In the genomic region with DNA sequence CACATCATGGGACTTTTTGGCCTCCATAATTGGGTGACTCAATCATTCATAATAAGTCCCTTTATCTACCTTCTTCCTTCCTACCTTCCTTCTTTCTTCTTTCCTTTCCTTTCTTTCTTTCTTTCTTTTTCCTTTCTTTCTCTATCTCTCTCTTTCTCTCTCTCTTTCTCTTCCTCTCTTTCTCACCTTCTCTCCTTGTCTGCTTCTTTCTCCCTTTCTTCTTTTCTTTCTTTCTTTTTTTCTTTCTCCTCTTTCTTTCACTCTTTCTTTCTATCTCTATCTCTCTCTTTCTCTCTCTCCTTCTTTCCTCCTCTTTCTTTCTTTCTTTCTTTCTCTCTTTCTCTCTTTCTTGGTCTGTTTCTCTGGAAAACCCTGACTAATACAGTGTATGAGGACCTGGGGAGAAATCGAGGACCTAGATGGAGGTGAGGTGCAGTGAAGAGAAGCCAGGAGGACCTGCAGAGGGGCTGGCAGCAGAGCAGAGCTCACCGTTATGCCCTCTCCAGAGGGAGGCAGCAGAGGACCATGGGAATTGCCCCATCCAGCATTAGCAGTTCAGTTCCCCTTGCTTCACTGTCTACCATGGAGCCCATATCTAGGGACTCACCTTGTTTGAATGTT, we compare ENCODE assay signal across 8 cellular contexts. TPM values are rescaled to one million over a fixed set of nuclear protein-coding genes. Genes with fewer than 3 reads are reported as not detected.
DNase-seq lines count a peak whose midpoint lies in the region; ATAC-seq, FAIRE-seq and TF ChIP-seq lines count a peak whose summit lies in the region.

No MANE protein-coding gene starts in this region.

- no peak overlapping the region for H3K9ac ChIP-seq in SU-DHL-6 (ENCODE audit: low read length)
- no peak overlapping the region for H3K9ac ChIP-seq in H1 (replicated peaks in 1 of 4; ENCODE audit: extremely low read depth in 1 of 4, low read depth in 3 of 4, low read length in 3 of 4)

- H4K91ac ChIP-seq in H1 (replicated peaks; ENCODE audit: insufficient read length, low read length), result no peak overlapping the region

- no peak overlapping the region for H2BK20ac ChIP-seq in H1 (ENCODE audit: low read length)

- H2BK120ac ChIP-seq in H1 (replicated peaks; ENCODE audit: low read depth, low read length), result no peak overlapping the region

- TF ChIP-seq POLR2A in H1 (IDR thresholded peaks at IDR 0.05; ENCODE audit: control extremely low read depth in 1 of 2, low read depth in 2 of 2, low read length in 2 of 2), result no peak

- TF ChIP-seq EP300 in H1 (IDR thresholded peaks at IDR 0.05; ENCODE audit: borderline replicate concordance in 1 of 2, low read depth in 2 of 2, low read length in 2 of 2), result no peak

- TF ChIP-seq CTCF in LNCaP clone FGC (IDR thresholded peaks at IDR 0.05; ENCODE audit: control insufficient read depth, extremely low read depth, insufficient read depth) (peak; percentile 59), SU-DHL-6 (IDR thresholded peaks at IDR 0.05; ENCODE audit: insufficient read depth, low read length, poor library complexity, severe bottlenecking) (peak; percentile 23), H1 (IDR thresholded peaks at IDR 0.05; ENCODE audit: control extremely low read depth in 1 of 3, insufficient read depth in 1 of 3, low read depth in 1 of 3, low read length in 3 of 3) (peak; percentile 85 to 94 (median 91)), osteoblast (IDR thresholded peaks at IDR 0.05; ENCODE audit: extremely low read depth, low read depth, low read length) (peak; percentile 59)

- H2AK5ac ChIP-seq in H1 (ENCODE audit: low read depth, low read length), result no peak overlapping the region

- H3K56ac ChIP-seq in H1 (replicated peaks; ENCODE audit: insufficient read length, low read depth, low read length), result no peak overlapping the region

- H3K23ac ChIP-seq in H1 (ENCODE audit: insufficient read length), result no peak overlapping the region

- no peaks in the 10 kb centered on the region for H3F3A ChIP-seq in SU-DHL-6 (ENCODE audit: insufficient read depth)

- H3K4me3 ChIP-seq in LNCaP clone FGC (ENCODE audit: low read depth, low read length), result no peak overlapping the region
- no peak overlapping the region for H3K4me3 ChIP-seq in SU-DHL-6 (ENCODE audit: insufficient read depth, low read length, poor library complexity, severe bottlenecking)
- no peak overlapping the region for H3K4me3 ChIP-seq in H1 (ENCODE audit: extremely low read depth in 1 of 4, insufficient read depth in 2 of 4, low read depth in 3 of 4, low read length in 4 of 4)
- H3K4me3 ChIP-seq in osteoblast (ENCODE audit: insufficient read depth, low read length), result no peak overlapping the region
- H3K4me3 ChIP-seq in aorta (ENCODE audit: low read length in 2 of 2), result no peak overlapping the region

- no peak overlapping the region for H3K4me2 ChIP-seq in SU-DHL-6 (ENCODE audit: low read depth, low read length, poor library complexity, severe bottlenecking)
- no peak overlapping the region for H3K4me2 ChIP-seq in H1 (ENCODE audit: insufficient read depth in 1 of 2, low read depth in 2 of 2, low read length in 2 of 2)
- no peak overlapping the region for H3K4me2 ChIP-seq in osteoblast (ENCODE audit: insufficient read depth, low read length)

- H3K4me1 ChIP-seq in H1 (replicated peaks in 1 of 4; ENCODE audit: control insufficient read depth in 3 of 4, insufficient read depth in 4 of 4, low read length in 3 of 4) (peaks cover 0 to 3% (median 0%) of the 10 kb centered on the region in 4 experiments; a peak in 1 of 7 replicates), osteoblast (ENCODE audit: insufficient read depth, low read length) (no peaks in the 10 kb centered on the region), aorta (ENCODE audit: control insufficient read depth in 1 of 2, insufficient read depth in 2 of 2, low read length in 2 of 2) (no peaks in the 10 kb centered on the region)

- no peak overlapping the region for H2BK15ac ChIP-seq in H1 (ENCODE audit: low read length)

- H4K20me1 ChIP-seq in SU-DHL-6 (ENCODE audit: low read depth, low read length), result no peaks in the 10 kb centered on the region
- no peaks in the 10 kb centered on the region for H4K20me1 ChIP-seq in H1 (replicated peaks in 1 of 2; ENCODE audit: control insufficient read depth in 1 of 2, insufficient read depth in 2 of 2, low read length in 2 of 2)
- H4K20me1 ChIP-seq in osteoblast (ENCODE audit: insufficient read depth, low read length), result no peaks in the 10 kb centered on the region

- peak; percentile 79 for DNase-seq in ELF-1 (ENCODE audit: low read depth, low spot score)
- DNase-seq in LNCaP clone FGC (ENCODE audit: low read depth), result no peak
- DNase-seq in H1 (ENCODE audit: low read depth in 1 of 2, low spot score in 2 of 2), result peak; percentile 49 to 70
- peak; percentile 73 for DNase-seq in osteoblast (ENCODE audit: insufficient read length, low spot score, missing footprints)
- DNase-seq in aorta, result no peak
- DNase-seq in NCI-H2171 treated with DMSO at 0.1 percent for 48 hours (lab: John Stamatoyannopoulos, UW), result no peak

- peak; percentile 96 to 97 for TF ChIP-seq RAD21 in H1 (IDR thresholded peaks at IDR 0.05 in 1 of 2, conservative IDR thresholded peaks at IDR 0.05 in 1 of 2; ENCODE audit: low read depth in 2 of 2, low read length in 2 of 2)

- H3K14ac ChIP-seq in H1 (ENCODE audit: insufficient read length), result no peak overlapping the region

- peak; percentile 55 for FAIRE-seq in H1 (lab: Jason Lieb, UNC)

- no peak for ATAC-seq in aorta (ENCODE audit: low FRiP score)
- ATAC-seq in GM19395 (IDR thresholded peaks at IDR 0.05; ENCODE audit: unreplicated experiment), result no peak

- POLR2A ChIA-PET in H1 (lab: Charles Lee; ENCODE audit: partially characterized antibody), result interaction anchor here (1.0 to 1.5 kb wide), 3 partner anchors 17 to 143 kb away, joined by 3 to 4 read pairs (median 3); no protein-coding TSS in a partner anchor

- H3K9me3 ChIP-seq in SU-DHL-6 (ENCODE audit: insufficient read depth, low read length) (no peaks in the 10 kb centered on the region), H1 (ENCODE audit: insufficient read depth in 2 of 2, low read depth in 1 of 2, low read length in 1 of 2) (no peaks in the 10 kb centered on the region), osteoblast (ENCODE audit: low read depth, low read length) (no peaks in the 10 kb centered on the region), aorta (ENCODE audit: control insufficient read depth, low read length) (no peaks in the 10 kb centered on the region)

- no peaks in the 10 kb centered on the region for H3K9me2 ChIP-seq in SU-DHL-6 (replicated peaks; ENCODE audit: insufficient read depth, low read length)

- H2AFZ ChIP-seq in SU-DHL-6 (ENCODE audit: low read depth, low read length, severe bottlenecking), result no peak overlapping the region
- H2AFZ ChIP-seq in H1 (ENCODE audit: low read length), result no peak overlapping the region
- H2AFZ ChIP-seq in osteoblast (ENCODE audit: low read length), result no peak overlapping the region

- no peaks in the 10 kb centered on the region for H3K23me2 ChIP-seq in H1 (ENCODE audit: low read depth, low read length)

- no peaks in the 10 kb centered on the region for H3K79me2 ChIP-seq in SU-DHL-6 (ENCODE audit: insufficient read depth, low read length)
- H3K79me2 ChIP-seq in H1 (ENCODE audit: control insufficient read depth in 1 of 2, insufficient read depth in 2 of 2, low read length in 2 of 2), result no peaks in the 10 kb centered on the region
- no peaks in the 10 kb centered on the region for H3K79me2 ChIP-seq in osteoblast (ENCODE audit: insufficient read depth, low read length)

- H3K27me3 ChIP-seq in SU-DHL-6 (ENCODE audit: low read length) (no peaks in the 10 kb centered on the region), H1 (replicated peaks in 1 of 4; ENCODE audit: control insufficient read depth in 3 of 4, extremely low read depth in 1 of 4, insufficient read depth in 3 of 4, low read length in 3 of 4) (peaks cover 0 to 10% (median 6%) of the 10 kb centered on the region in 4 experiments; a peak in 3 of 7 replicates), osteoblast (ENCODE audit: insufficient read depth, low read length) (peaks cover 55% of the 10 kb centered on the region), aorta (ENCODE audit: control insufficient read depth in 1 of 2, insufficient read depth in 2 of 2, low read length in 1 of 2) (no peaks in the 10 kb centered on the region)

- no peak overlapping the region for H3K27ac ChIP-seq in SU-DHL-6 (ENCODE audit: low read depth, low read length)
- no peak overlapping the region for H3K27ac ChIP-seq in H1 (ENCODE audit: low read depth, low read length)
- H3K27ac ChIP-seq in osteoblast (ENCODE audit: low read depth, low read length), result no peak overlapping the region
- no peak overlapping the region for H3K27ac ChIP-seq in aorta (ENCODE audit: low read depth in 1 of 2, low read length in 2 of 2)

- no peak overlapping the region for H4K5ac ChIP-seq in H1 (ENCODE audit: insufficient read length, low read depth, low read length)

- H2BK5ac ChIP-seq in H1 (ENCODE audit: low read depth, low read length), result no peak overlapping the region

- no peak overlapping the region for H4K8ac ChIP-seq in H1 (ENCODE audit: extremely low read depth, insufficient read depth, low read length)

- no peaks in the 10 kb centered on the region for H3K36me3 ChIP-seq in SU-DHL-6 (ENCODE audit: low read length)
- no peaks in the 10 kb centered on the region for H3K36me3 ChIP-seq in H1 (ENCODE audit: control insufficient read depth in 2 of 4, insufficient read depth in 4 of 4, low read length in 3 of 4)
- H3K36me3 ChIP-seq in osteoblast (ENCODE audit: insufficient read depth, low read length), result no peaks in the 10 kb centered on the region
- no peaks in the 10 kb centered on the region for H3K36me3 ChIP-seq in aorta (ENCODE audit: control insufficient read depth in 1 of 2, insufficient read depth in 2 of 2, low read length in 1 of 2)

- CTCF ChIA-PET in H1 (lab: Charles Lee; ENCODE audit: partially characterized antibody), result interaction anchor here (0.6 to 19.2 kb wide), 26 partner anchors 7 to 287 kb away, joined by 3 to 417 read pairs (median 4); partner anchors contain the start of genes DPCD and POLL

- no peak overlapping the region for H2BK12ac ChIP-seq in H1 (ENCODE audit: low read depth, low read length)

- no peaks in the 10 kb centered on the region for H3K79me1 ChIP-seq in H1 (ENCODE audit: low read depth, low read length)

- WGBS in H1 (ENCODE audit: extremely low coverage in 1 of 2, insufficient coverage in 1 of 2, insufficient read length in 1 of 2, insufficient replicate concordance in 2 of 2, low coverage in 1 of 2, low lambda C conversion rate in 2 of 2, missing lambda C conversion rate in 1 of 2), 2 experiments, result 38% methylated on average over 2 of the region's 2 CpGs; no CpG with 5 or more reads in 1 of the 2 experiments
- WGBS in aorta, 2 donors, result 45 to 52% methylated on average over 2 of the region's 2 CpGs

- no peak overlapping the region for H3K4ac ChIP-seq in H1 (replicated peaks; ENCODE audit: insufficient read length, low read depth, low read length)

- no peak overlapping the region for H3K18ac ChIP-seq in H1 (ENCODE audit: extremely low read depth, low read length)

- intact Hi-C loops in aorta (cut with DNase I), result no loop called here

RNA-seq across cellular contexts. Expression of gene BTRC, which starts 52.7 kb away (rescaled TPM):
- 24.7 and 28.1 TPM in 2 replicates for total RNA-seq in H1 (2021; fragmentation: NEBNext Ultra II Directional; extraction: Animal tissue kit (Norgen Biotek cat#: 25700))
- polyA plus RNA-seq in H1 (2011; rRNA removed) (8.2 and 9.9 TPM in 2 replicates), aorta (1 to 10 TPM; 4.4 to 5.0 TPM)
- 12.2 TPM for polyA plus RNA-seq in H1 (2011; cell fraction: cytosol; rRNA removed)
- polyA plus RNA-seq in H1 (2011; cell fraction: nucleus; rRNA removed), result 7.7 TPM
- polyA plus RNA-seq in H1 (2012, experiment 1 of 2), result 8.9 to 15.0 TPM (median 11.0 TPM) in 4 replicates
- polyA plus RNA-seq in H1 (2012, experiment 2 of 2), result 1.4 TPM
- polyA plus RNA-seq in H1 (2013, experiment 1 of 2), result 6.5 TPM
- polyA plus RNA-seq in H1 (2013, experiment 2 of 2), result 6.5 TPM
- 29.2 TPM in 2 replicates for polyA minus RNA-seq in H1 (2011; rRNA and poly(A)+ RNA removed)
- 13.4 TPM for polyA minus RNA-seq in H1 (2011; cell fraction: cytosol; rRNA and poly(A)+ RNA removed)
- 14.2 TPM for polyA minus RNA-seq in H1 (2011; cell fraction: nucleus; rRNA and poly(A)+ RNA removed)
- total RNA-seq in osteoblast (11.2 and 11.8 TPM in 2 replicates), aorta (10 to 100 TPM; 16.6 to 21.0 TPM)

Comparison
In these comparisons a context has a peak if more than half of its experiments do, and no peak if none do; other contexts are left out.
1. DNase-seq: peak in ELF-1 (single experiment), H1 (2 of 2) and osteoblast (single experiment); none in LNCaP clone FGC (single experiment), aorta (0 of 2) and NCI-H2171 treated with DMSO at 0.1 percent for 48 hours (single experiment).
2. CTCF ChIP-seq: peak in every context shown above with its lines; median percentile 91 in H1; 59 in LNCaP clone FGC; 59 in osteoblast; 23 in SU-DHL-6.